Comparison of ENCODE assay signal across 1 cellular context in the genomic region with DNA sequence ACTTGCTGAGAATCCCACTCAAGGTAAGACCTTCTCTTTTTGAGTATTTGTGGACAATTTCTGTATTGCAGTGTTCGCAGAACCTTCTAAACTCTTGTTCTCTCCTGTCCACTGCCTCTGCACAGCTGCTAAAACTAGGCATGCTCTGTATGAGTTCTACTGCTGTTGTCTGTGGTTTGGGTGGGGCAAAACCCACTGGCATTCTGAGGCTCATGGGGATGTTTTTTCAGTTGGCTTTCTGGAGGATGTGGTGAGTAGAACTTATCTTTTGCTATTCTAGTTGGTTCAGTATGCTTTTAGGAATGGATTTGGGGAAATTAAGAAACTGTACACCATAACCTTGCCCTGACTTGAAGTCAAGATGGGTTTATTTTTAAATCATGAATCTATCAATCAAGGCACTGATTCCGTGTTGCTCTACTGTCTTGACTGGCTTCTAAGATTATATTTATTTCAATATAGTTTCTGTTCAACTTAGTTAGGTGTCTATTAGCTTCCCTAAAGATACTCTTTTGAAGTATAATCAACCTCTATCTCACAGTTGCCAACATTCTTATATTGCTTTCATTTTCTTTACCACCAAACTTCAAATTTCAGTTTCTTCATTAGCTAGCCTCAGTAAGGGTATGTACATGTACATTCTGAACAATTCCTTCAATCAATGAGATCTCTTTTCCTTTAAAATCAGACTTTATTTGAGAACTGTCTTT.
TF ChIP-seq lines count a peak whose summit lies in the region.

No MANE protein-coding gene starts in this region.

TF ChIP-seq in IMR-90, 13 proteins besides CTCF, POLR2A, EP300 and RAD21:
- TF ChIP-seq ELK1 (IDR thresholded peaks at IDR 0.05; ENCODE audit: borderline replicate concordance, low read depth, low read length) (no peak), BHLHE40 (IDR thresholded peaks at IDR 0.05; ENCODE audit: low read depth, low read length) (no peak), MAZ (IDR thresholded peaks at IDR 0.05; ENCODE audit: borderline replicate concordance, low read depth, low read length) (no peak), CEBPB (IDR thresholded peaks at IDR 0.05; ENCODE audit: low read depth, low read length) (no peak), CHD1 (IDR thresholded peaks at IDR 0.05; ENCODE audit: low read depth, low read length) (no peak), NFE2L2 (IDR thresholded peaks at IDR 0.05; ENCODE audit: low read depth, low read length) (no peak), FOS (IDR thresholded peaks at IDR 0.05; ENCODE audit: low read depth, low read length) (no peak), USF2 (IDR thresholded peaks at IDR 0.05; ENCODE audit: low read depth, low read length) (no peak), RFX5 (IDR thresholded peaks at IDR 0.05; ENCODE audit: low read depth, low read length) (no peak), MXI1 (IDR thresholded peaks at IDR 0.05; ENCODE audit: borderline replicate concordance, low read depth, low read length) (no peak), RCOR1 (IDR thresholded peaks at IDR 0.05; ENCODE audit: insufficient replicate concordance, low read length) (no peak), MAFK (IDR thresholded peaks at IDR 0.05; ENCODE audit: low read depth, low read length) (no peak), SMC3 (IDR thresholded peaks at IDR 0.05; ENCODE audit: low read depth, low read length) (no peak)
